15 cellular contexts compared by ENCODE assay signal in the genomic region with DNA sequence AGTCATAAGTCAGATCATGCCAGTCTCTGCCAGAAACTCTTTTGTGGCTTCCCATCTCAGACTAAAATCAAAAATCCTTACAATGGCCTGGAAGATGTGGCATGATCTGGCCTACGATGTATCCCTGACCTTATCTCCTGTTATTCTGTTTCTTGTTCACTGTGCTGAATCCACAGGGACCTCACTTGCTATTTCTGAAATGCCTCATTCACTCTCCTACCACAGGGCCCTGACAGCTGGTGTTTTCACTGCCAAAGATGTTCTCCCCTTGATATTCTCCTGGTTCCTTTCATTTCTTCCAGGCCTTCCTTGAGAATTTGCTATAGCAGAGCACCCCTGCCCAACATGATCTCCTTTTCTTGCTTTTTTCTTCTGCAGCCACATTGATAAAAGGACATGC. TPM values are rescaled to one million over a fixed set of nuclear protein-coding genes. Genes with fewer than 3 reads are reported as not detected.
"Had no signal": no experiment of that assay in that cellular context is flagged by ENCODE, and none has a peak within 500 bp of the region (broad histone marks: within the 10 kb centered on the region; RNA-seq: fewer than 3 reads in every experiment).

No MANE protein-coding gene starts in this region.

- H3K27ac ChIP-seq: cardiac muscle cell, pancreas, vagina had no signal

- H3K36me3 ChIP-seq: cardiac muscle cell, vagina had no signal

- H3K4me3 ChIP-seq: cardiac muscle cell, pancreas, vagina had no signal

- H3K4me3 Mint-ChIP-seq: activated naive CD8-positive, alpha-beta T cell treated with anti-CD3 and anti-CD28 coated beads for 36 hours; activated T-cell treated with anti-CD3 and anti-CD28 coated beads, Interleukin-2, amount 50 U/mL, for 4 hours; memory B cell; stimulated activated memory B cell treated with anti-CD40 and anti-IgM and Interleukin-4, amounts not matched to agents 10 μg/mL and 1 μg/mL and 100 μg/mL, for 72 hours; T-cell had no signal

- H3K27me3 ChIP-seq: cardiac muscle cell, pancreas, vagina had no signal

- H3K9me3 Mint-ChIP-seq: activated T-cell treated with anti-CD3 and anti-CD28 coated beads, Interleukin-2, amount 50 U/mL, for 4 hours; memory B cell; stimulated activated memory B cell treated with anti-CD40 and anti-IgM and Interleukin-4, amounts not matched to agents 10 μg/mL and 1 μg/mL and 100 μg/mL, for 72 hours; T-cell had no signal

- FAIRE-seq: keratinocyte, pancreas, TTC549 had no signal

- H3K27ac Mint-ChIP-seq: activated naive CD8-positive, alpha-beta T cell treated with anti-CD3 and anti-CD28 coated beads for 36 hours; memory B cell; stimulated activated memory B cell treated with anti-CD40 and anti-IgM and Interleukin-4, amounts not matched to agents 10 μg/mL and 1 μg/mL and 100 μg/mL, for 72 hours; T-cell had no signal

- H3K9me3 ChIP-seq: pancreas, vagina had no signal

- H3K27me3 Mint-ChIP-seq: stimulated activated memory B cell treated with anti-CD40 and anti-IgM and Interleukin-4, amounts not matched to agents 10 μg/mL and 1 μg/mL and 100 μg/mL, for 72 hours had no signal

- ATAC-seq: activated T-cell treated with anti-CD3 and anti-CD28 coated beads, Interleukin-2, amount 50 U/mL, for 4 hours; left colon; pancreas; right cardiac atrium; stimulated activated memory B cell treated with anti-CD40 and anti-IgM and Interleukin-4, amounts not matched to agents 10 μg/mL and 1 μg/mL and 100 μg/mL, for 72 hours; T-cell had no signal

- DNase-seq: activated naive CD4-positive, alpha-beta T cell treated with Interleukin-2 at 50 U/mL for 16 hours; activated naive CD8-positive, alpha-beta T cell treated with anti-CD3 and anti-CD28 coated beads for 36 hours; activated T-cell treated with anti-CD3 and anti-CD28 coated beads, Interleukin-2, amount 50 U/mL, for 4 hours; left colon; pancreas; right cardiac atrium; stimulated activated CD4-positive, alpha-beta T cell treated with anti-CD3 and anti-CD28 coated beads, Interleukin-1b, Interleukin-23, amount 100 ng/mL, for 48 hours; T-cell; trophoblast cell had no signal

RNA-seq across cellular contexts. Expression of gene DNALI1, which starts 1.7 kb away (rescaled TPM):
- total RNA-seq: activated naive CD8-positive, alpha-beta T cell treated with anti-CD3 and anti-CD28 coated beads for 36 hours; activated T-cell treated with anti-CD3 and anti-CD28 coated beads, Interleukin-2, amount 50 U/mL, for 4 hours had no signal
